1 cellular context compared by ENCODE assay signal in genomic region chr6:34514112-34514511, GRCh38.
A peak's percentile ranks its signal among the peaks of the same experiment; 100 is the strongest.
TF ChIP-seq lines count a peak whose summit lies in the region.

No MANE protein-coding gene starts in this region.

TF ChIP-seq in H1, 55 proteins besides CTCF, POLR2A, EP300 and RAD21:
- TF ChIP-seq JUN (IDR thresholded peaks at IDR 0.05; ENCODE audit: low read depth, low read length) (no peak), KDM4A (IDR thresholded peaks at IDR 0.05; ENCODE audit: low read depth, low read length, severe bottlenecking) (no peak), KDM1A (IDR thresholded peaks at IDR 0.05; ENCODE audit: borderline replicate concordance, low read length) (peak; percentile 51), NANOG (IDR thresholded peaks at IDR 0.05; ENCODE audit: insufficient read depth, low read depth, low read length, poor library complexity, severe bottlenecking) (no peak), RFX5 (IDR thresholded peaks at IDR 0.05; ENCODE audit: borderline replicate concordance, low read depth, low read length) (no peak)
